ENCODE assay signal across 15 cellular contexts in the genomic region with DNA sequence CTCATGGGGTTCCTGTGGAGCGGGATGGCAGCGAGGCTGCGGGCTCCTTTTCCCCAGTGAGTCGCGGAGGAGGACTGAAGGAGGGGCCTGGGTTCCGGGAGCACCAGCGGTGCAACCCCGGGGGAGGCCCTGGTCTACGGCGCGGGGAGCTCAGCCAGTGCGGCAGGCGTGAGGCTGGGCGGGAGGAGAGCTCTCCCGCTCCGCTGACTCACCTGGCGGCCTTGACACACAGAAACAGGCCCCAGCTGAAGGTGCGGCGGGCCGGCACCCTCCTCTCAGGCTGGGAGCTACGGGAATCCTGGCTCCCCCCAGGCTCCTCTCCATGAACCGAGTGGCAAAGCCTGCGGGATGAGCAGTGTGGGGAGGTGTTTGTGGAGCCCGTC. TPM values are rescaled to one million over a fixed set of nuclear protein-coding genes. Genes with fewer than 3 reads are reported as not detected.
DNase-seq lines count a peak whose midpoint lies in the region; ATAC-seq, FAIRE-seq and TF ChIP-seq lines count a peak whose summit lies in the region.
"Had no signal": no experiment of that assay in that cellular context is flagged by ENCODE, and none has a peak within 500 bp of the region (broad histone marks: within the 10 kb centered on the region; RNA-seq: fewer than 3 reads in every experiment).

No MANE protein-coding gene starts in this region.

- no peaks in the 10 kb centered on the region for H3K36me3 Mint-ChIP-seq in activated T-cell treated with anti-CD3 and anti-CD28 coated beads, Interleukin-2, amount 50 U/mL, for 24 hours (ENCODE audit: low read depth)

- H3K9me3 Mint-ChIP-seq in activated T-cell treated with anti-CD3 and anti-CD28 coated beads, Interleukin-2, amount 50 U/mL, for 24 hours, result no peaks in the 10 kb centered on the region

- H2AFZ ChIP-seq in PC-3 (ENCODE audit: low read length), result no peak overlapping the region
- H2AFZ ChIP-seq: PC-9 had no signal

- intact Hi-C loops in kidney (cut with DNase I), result no loop called here
- intact Hi-C loops in upper lobe of right lung (cut with DNase I), result no loop called here
- intact Hi-C loops in PC-3 (cut with micrococcal nuclease), result no loop called here

- DNase-seq in stimulated activated CD4-positive, alpha-beta T cell treated with anti-CD3 and anti-CD28 coated beads, Interleukin-15, amount 100 ng/mL, for 24 hours, result peak; percentile 31
- no peak for DNase-seq in stimulated activated CD4-positive, alpha-beta T cell treated with anti-CD3 and anti-CD28 coated beads, Interleukin-12 subunit alpha, Interleukin-12 subunit beta, amount 100 ng/mL, for 4 hours
- DNase-seq in activated T-cell treated with anti-CD3 and anti-CD28 coated beads, Interleukin-2, amount 50 U/mL, for 24 hours, result peak; percentile 42
- DNase-seq in kidney (peak; percentile 66), upper lobe of right lung (no peak), PC-3 (no peak)
- DNase-seq: Karpas-422, NCI-H2171 had no signal

- H3K9me3 ChIP-seq in kidney (ENCODE audit: control insufficient read depth in 1 of 2, low read length in 2 of 2) (no peaks in the 10 kb centered on the region), upper lobe of right lung (no peaks in the 10 kb centered on the region), PC-3 (ENCODE audit: low read length) (no peaks in the 10 kb centered on the region)
- H3K9me3 ChIP-seq: HAP-1 had no signal

- no peak for FAIRE-seq in kidney (lab: Jason Lieb, UNC)
- FAIRE-seq: G401.6 had no signal

- H3K4me2 ChIP-seq in PC-3 (ENCODE audit: low read length), result no peak overlapping the region
- H3K4me2 ChIP-seq: PC-9, smooth muscle cell had no signal

- POLR2A ChIA-PET in PC-3 (lab: Charles Lee; ENCODE audit: unreplicated experiment), result no interaction called here

- H3F3A ChIP-seq in PC-3 (ENCODE audit: low read length, unreplicated experiment), result no peaks in the 10 kb centered on the region

- H3K27me3 ChIP-seq in upper lobe of right lung (peaks cover 18% of the 10 kb centered on the region), PC-3 (ENCODE audit: low read length) (no peaks in the 10 kb centered on the region)

- no peaks in the 10 kb centered on the region for H4K20me1 ChIP-seq in PC-3 (ENCODE audit: low read length)

- no peak for TF ChIP-seq CTCF in kidney (IDR thresholded peaks at IDR 0.05; ENCODE audit: borderline replicate concordance, extremely low read depth, insufficient read depth)
- TF ChIP-seq CTCF in upper lobe of right lung (IDR thresholded peaks at IDR 0.05), result no peak
- no peak for TF ChIP-seq CTCF in PC-3 (conservative IDR thresholded peaks at IDR 0.05; ENCODE audit: low read depth, low read length)

- H3K36me3 ChIP-seq in kidney (ENCODE audit: control insufficient read depth in 1 of 2, insufficient read depth in 2 of 2, low read length in 2 of 2) (no peaks in the 10 kb centered on the region), upper lobe of right lung (no peaks in the 10 kb centered on the region), PC-3 (ENCODE audit: low read depth, low read length) (no peaks in the 10 kb centered on the region)
- H3K36me3 ChIP-seq: HAP-1 had no signal

- peak overlapping the region; percentile 47 for H3K4me3 Mint-ChIP-seq in activated T-cell treated with anti-CD3 and anti-CD28 coated beads, Interleukin-2, amount 50 U/mL, for 24 hours
- H3K4me3 Mint-ChIP-seq: neural crest cell had no signal

- H3K4me1 ChIP-seq in kidney (ENCODE audit: control insufficient read depth in 1 of 2, insufficient read depth in 1 of 2, low read depth in 1 of 2, low read length in 2 of 2) (peaks cover 0 to 2% of the 10 kb centered on the region in 2 donors), upper lobe of right lung (no peaks in the 10 kb centered on the region), PC-3 (ENCODE audit: insufficient read depth, low read length) (no peaks in the 10 kb centered on the region; the same call in 1 of the 2 replicates)
- H3K4me1 ChIP-seq: HAP-1 had no signal

- peaks cover 47% of the 10 kb centered on the region for H3K27me3 Mint-ChIP-seq in activated T-cell treated with anti-CD3 and anti-CD28 coated beads, Interleukin-2, amount 50 U/mL, for 24 hours

- ATAC-seq in upper lobe of right lung, result peak; percentile 42
- no peak for ATAC-seq in PC-3
- ATAC-seq in GM19351 (IDR thresholded peaks at IDR 0.05; ENCODE audit: unreplicated experiment), result no peak
- no peak for ATAC-seq in GM19035 (IDR thresholded peaks at IDR 0.05; ENCODE audit: unreplicated experiment)

- H3K27ac ChIP-seq in kidney (ENCODE audit: low read depth in 2 of 2, low read length in 2 of 2) (no peak overlapping the region), upper lobe of right lung (no peak overlapping the region), PC-3 (ENCODE audit: low read length) (no peak overlapping the region)
- H3K27ac ChIP-seq: PC-9 had no signal

- no TSS peak for BruUV-seq in PC-3 (replicated peaks; lab: Mats Ljungman, UMichigan)

- H3K79me2 ChIP-seq in PC-3 (ENCODE audit: low read length), result no peaks in the 10 kb centered on the region

- H3K4me1 Mint-ChIP-seq in activated T-cell treated with anti-CD3 and anti-CD28 coated beads, Interleukin-2, amount 50 U/mL, for 24 hours (ENCODE audit: low read depth), result peaks cover 10% of the 10 kb centered on the region

- H3K4me3 ChIP-seq in kidney (ENCODE audit: low read length in 2 of 2) (no peak overlapping the region), upper lobe of right lung (no peak overlapping the region), PC-3 (ENCODE audit: low read length) (no peak overlapping the region)
- H3K4me3 ChIP-seq: HAP-1, PC-9, smooth muscle cell had no signal

- H3K9me2 ChIP-seq in PC-3 (replicated peaks; ENCODE audit: low read length), result no peaks in the 10 kb centered on the region

- CTCF ChIA-PET in PC-3 (lab: Charles Lee), result no interaction called here

- H3K9ac ChIP-seq in kidney (ENCODE audit: low read length in 2 of 2) (no peak overlapping the region), PC-3 (ENCODE audit: low read length) (no peak overlapping the region)

- no peak overlapping the region for H3K27ac Mint-ChIP-seq in activated T-cell treated with anti-CD3 and anti-CD28 coated beads, Interleukin-2, amount 50 U/mL, for 24 hours

RNA-seq across cellular contexts. Expression of a gene that starts 6.8 kb away (rescaled TPM):
- total RNA-seq in kidney, result 17.6 TPM
- 5.8 TPM for polyA plus RNA-seq in kidney (ENCODE audit: insufficient read depth, low read depth, low replicate concordance)
- 20.6 TPM for total RNA-seq in upper lobe of right lung
- 17.7 and 28.5 TPM in 2 replicates for total RNA-seq in PC-3 (2014; rRNA removed)

RNA-seq across cellular contexts. Expression of a gene that starts 49.7 kb away (rescaled TPM):
- total RNA-seq in kidney (82.6 TPM), upper lobe of right lung (70.5 TPM), PC-3 (2014; rRNA removed) (61.7 and 63.9 TPM in 2 replicates)
- polyA plus RNA-seq in kidney (ENCODE audit: insufficient read depth, low read depth, low replicate concordance), result 19.6 TPM

Comparison
In these comparisons a context has a peak if more than half of its experiments do, and no peak if none do; other contexts are left out.
1. DNase-seq: peak in stimulated activated CD4-positive, alpha-beta T cell treated with anti-CD3 and anti-CD28 coated beads, Interleukin-15, amount 100 ng/mL, for 24 hours (single experiment), activated T-cell treated with anti-CD3 and anti-CD28 coated beads, Interleukin-2, amount 50 U/mL, for 24 hours (single experiment) and kidney (single experiment); none in stimulated activated CD4-positive, alpha-beta T cell treated with anti-CD3 and anti-CD28 coated beads, Interleukin-12 subunit alpha, Interleukin-12 subunit beta, amount 100 ng/mL, for 4 hours (single experiment), upper lobe of right lung (single experiment) and PC-3 (single experiment).